In the genomic region with DNA sequence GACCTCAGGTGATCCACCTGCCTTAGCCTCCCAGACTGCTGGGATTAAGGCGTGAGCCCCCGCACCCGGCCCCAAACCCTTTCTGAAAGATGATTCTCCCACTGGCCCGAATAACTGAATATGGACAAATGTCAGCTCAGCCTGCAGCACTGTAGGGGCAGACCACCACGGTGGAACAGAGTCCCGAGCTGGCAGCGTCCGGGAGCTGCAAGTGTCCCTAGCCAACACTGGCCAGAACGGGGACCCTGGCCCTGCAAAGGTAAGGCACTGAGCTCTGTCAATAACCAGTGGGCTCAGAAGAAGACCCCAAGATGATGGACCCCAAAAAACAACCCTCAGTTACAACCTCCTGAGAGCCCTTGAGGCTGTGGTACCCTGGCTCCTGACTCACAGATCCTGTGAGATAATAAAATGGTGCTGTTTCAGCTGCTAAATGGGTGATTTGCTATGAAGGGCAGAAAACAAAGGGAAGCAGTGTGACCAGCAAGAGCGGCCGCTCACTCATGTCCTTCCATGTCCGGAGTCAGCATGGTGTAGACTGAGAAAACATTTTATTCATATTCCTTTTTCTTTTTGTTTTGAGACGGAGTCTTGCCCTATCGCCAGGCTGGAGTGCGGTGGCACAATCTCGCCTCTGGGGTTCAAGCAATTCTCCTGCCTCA, we compare ENCODE assay signal across 11 cellular contexts. TPM values are rescaled to one million over a fixed set of nuclear protein-coding genes. Genes with fewer than 3 reads are reported as not detected.
A peak's percentile ranks its signal among the peaks of the same experiment; 100 is the strongest.
DNase-seq lines count a peak whose midpoint lies in the region; ATAC-seq, FAIRE-seq and TF ChIP-seq lines count a peak whose summit lies in the region.
"Had no signal": no experiment of that assay in that cellular context is flagged by ENCODE, and none has a peak within 500 bp of the region (broad histone marks: within the 10 kb centered on the region; RNA-seq: fewer than 3 reads in every experiment).

No MANE protein-coding gene starts in this region.

- H3K79me2 ChIP-seq in GM23248 (ENCODE audit: insufficient read depth) (peaks cover 72% of the 10 kb centered on the region), keratinocyte (ENCODE audit: control insufficient read depth, insufficient read depth, low read length) (peaks cover 61% of the 10 kb centered on the region)

- no peak for ATAC-seq in HG02588 (IDR thresholded peaks at IDR 0.05; ENCODE audit: unreplicated experiment)
- ATAC-seq in HG03139 (IDR thresholded peaks at IDR 0.05; ENCODE audit: unreplicated experiment) = no peak

- no peaks in the 10 kb centered on the region for H3K9me2 ChIP-seq in GM23248 (ENCODE audit: insufficient read depth)

- no peak for TF ChIP-seq EP300 in tibial nerve (IDR thresholded peaks at IDR 0.05)

- peak overlapping the region; percentile 90 for H3K27ac ChIP-seq in 22Rv1
- no peak overlapping the region; the same call in 1 of the 2 replicates for H3K27ac ChIP-seq in GM23248
- peak overlapping the region; percentile 86 for H3K27ac ChIP-seq in keratinocyte (ENCODE audit: control insufficient read depth, insufficient read depth, low read length)
- peak overlapping the region in 1 of 4 donors; percentile 42 for H3K27ac ChIP-seq in tibial nerve
- H3K27ac ChIP-seq: uterus had no signal

- H3K4me3 ChIP-seq in GM23248 (peak overlapping the region; percentile 95), keratinocyte (ENCODE audit: control insufficient read depth in 2 of 3, extremely low read depth in 1 of 3, insufficient read depth in 2 of 3, low read depth in 1 of 3, low read length in 3 of 3) (no peak overlapping the region), tibial nerve (peak overlapping the region in 1 of 4 donors; percentile 75)

- POLR2A ChIA-PET in activated CD4-positive, alpha-beta memory T cell treated with anti-CD3 and anti-CD28 coated beads, Interleukin-2, amount 10 ng/mL, durations not matched to agents 7 days and 5 days (lab: Charles Lee) = interaction anchor here (0.9 to 2.9 kb wide), 20 partner anchors 8 to 384 kb away, joined by 3 to 16 read pairs (median 7); a partner anchor contains a TSS

- H3K27ac Mint-ChIP-seq in activated CD4-positive, alpha-beta memory T cell treated with anti-CD3 and anti-CD28 coated beads, Interleukin-2, amount 10 ng/mL, durations not matched to agents 7 days and 5 days = peak overlapping the region; percentile 99

- H3K4me1 ChIP-seq in GM23248 (ENCODE audit: insufficient read depth) = peaks cover 6% of the 10 kb centered on the region; the same call in 1 of the 2 replicates
- peaks cover 12% of the 10 kb centered on the region for H3K4me1 ChIP-seq in keratinocyte (ENCODE audit: control insufficient read depth, extremely low read depth, insufficient read depth, low read length)
- peaks cover 0 to 52% (median 34%) of the 10 kb centered on the region in 4 donors for H3K4me1 ChIP-seq in tibial nerve

- FAIRE-seq in keratinocyte (lab: Jason Lieb, UNC) = no peak

- WGBS in GM23248 (ENCODE audit: low coverage in 1 of 2, low lambda C conversion rate in 2 of 2, missing lambda C conversion rate in 2 of 2), 2 experiments = 92 to 93% methylated on average over 16 of the region's 16 CpGs
- 65 to 70% methylated on average over 16 of the region's 16 CpGs for WGBS in tibial nerve, 2 donors

- H3K9me3 ChIP-seq in GM23248 (ENCODE audit: low read depth) (no peaks in the 10 kb centered on the region), keratinocyte (ENCODE audit: control insufficient read depth, low read depth, low read length) (no peaks in the 10 kb centered on the region), tibial nerve (no peaks in the 10 kb centered on the region)
- H3K9me3 ChIP-seq: uterus had no signal

- peaks cover 31% of the 10 kb centered on the region for H3K36me3 Mint-ChIP-seq in activated CD4-positive, alpha-beta memory T cell treated with anti-CD3 and anti-CD28 coated beads, Interleukin-2, amount 10 ng/mL, durations not matched to agents 7 days and 5 days (ENCODE audit: low read depth)

- no peak for TF ChIP-seq POLR2A in tibial nerve (IDR thresholded peaks at IDR 0.05)

- H3K9ac ChIP-seq in GM23248 (peak overlapping the region; percentile 92), keratinocyte (ENCODE audit: control insufficient read depth, extremely low read depth, insufficient read depth, low read length) (no peak overlapping the region)

- DNase-seq in GM23248 = peak; percentile 20
- no peak for DNase-seq in activated CD4-positive, alpha-beta memory T cell treated with anti-CD3 and anti-CD28 coated beads, Interleukin-2, amount 10 ng/mL, durations not matched to agents 7 days and 5 days
- no peak for DNase-seq in keratinocyte (ENCODE audit: low read depth, low spot score)
- no peak for DNase-seq in stimulated activated CD4-positive, alpha-beta T cell treated with anti-CD3 and anti-CD28 coated beads, Interleukin-4, amount 100 ng/mL, for 24 hours
- no peak for DNase-seq in tibial nerve (ENCODE audit: low spot score in 2 of 2)
- DNase-seq: NCI-H187, uterus had no signal

- peak overlapping the region; percentile 98 for H3K4me3 Mint-ChIP-seq in activated CD4-positive, alpha-beta memory T cell treated with anti-CD3 and anti-CD28 coated beads, Interleukin-2, amount 10 ng/mL, durations not matched to agents 7 days and 5 days

- no peaks in the 10 kb centered on the region for H3K27me3 Mint-ChIP-seq in activated CD4-positive, alpha-beta memory T cell treated with anti-CD3 and anti-CD28 coated beads, Interleukin-2, amount 10 ng/mL, durations not matched to agents 7 days and 5 days

- no peaks in the 10 kb centered on the region for H3K27me3 ChIP-seq in GM23248 (replicated peaks; ENCODE audit: insufficient read depth)
- H3K27me3 ChIP-seq in keratinocyte (ENCODE audit: control insufficient read depth, extremely low read depth, insufficient read depth, low read length) = no peaks in the 10 kb centered on the region
- no peaks in the 10 kb centered on the region for H3K27me3 ChIP-seq in tibial nerve
- H3K27me3 ChIP-seq: uterus had no signal

- H4K20me1 ChIP-seq in GM23248 (ENCODE audit: insufficient read depth) (no peaks in the 10 kb centered on the region), keratinocyte (ENCODE audit: control insufficient read depth, extremely low read depth, insufficient read depth, low read length) (peaks cover 3% of the 10 kb centered on the region)

- CTCF ChIA-PET in activated CD4-positive, alpha-beta memory T cell treated with anti-CD3 and anti-CD28 coated beads, Interleukin-2, amount 10 ng/mL, durations not matched to agents 7 days and 5 days (lab: Charles Lee) = interaction anchor here (0.5 to 1.3 kb wide), 2 partner anchors 171 to 1158 kb away, joined by 3 to 4 read pairs; no protein-coding TSS in a partner anchor

- H3F3A ChIP-seq in GM23248 (ENCODE audit: insufficient read depth) = no peaks in the 10 kb centered on the region

- H3K4me2 ChIP-seq in GM23248 (ENCODE audit: unreplicated experiment) (peak overlapping the region; percentile 78), keratinocyte (ENCODE audit: control insufficient read depth, extremely low read depth, insufficient read depth, low read depth, low read length) (peak overlapping the region; percentile 95)

- H2AFZ ChIP-seq in GM23248 (no peak overlapping the region), keratinocyte (ENCODE audit: control insufficient read depth, low read length) (no peak overlapping the region)

- no peaks in the 10 kb centered on the region for H3K9me3 Mint-ChIP-seq in activated CD4-positive, alpha-beta memory T cell treated with anti-CD3 and anti-CD28 coated beads, Interleukin-2, amount 10 ng/mL, durations not matched to agents 7 days and 5 days

- dilution Hi-C loops in keratinocyte (cut with MboI; ENCODE audit: extremely low pct_ligation_motif_present, low sequenced_read_pairs) = no loop called here

- no peaks in the 10 kb centered on the region for H3K36me3 ChIP-seq in GM23248 (ENCODE audit: low read depth)
- H3K36me3 ChIP-seq in keratinocyte (ENCODE audit: control insufficient read depth in 2 of 2, extremely low read depth in 1 of 2, insufficient read depth in 2 of 2, low read length in 2 of 2) = peaks cover 9 to 16% of the 10 kb centered on the region in 2 experiments
- H3K36me3 ChIP-seq in tibial nerve = peaks cover 0 to 42% (median 8%) of the 10 kb centered on the region in 3 donors
- H3K36me3 ChIP-seq: uterus had no signal

- TF ChIP-seq CTCF in 22Rv1 (IDR thresholded peaks at IDR 0.05) (no peak), keratinocyte (optimal IDR thresholded peaks at IDR 0.05 in 1 of 3, IDR thresholded peaks at IDR 0.05 in 1 of 3, conservative IDR thresholded peaks at IDR 0.05 in 1 of 3; ENCODE audit: extremely low read depth in 1 of 3, insufficient read depth in 2 of 3, low read length in 3 of 3) (no peak), tibial nerve (IDR thresholded peaks at IDR 0.05) (no peak)

- H3K9me1 ChIP-seq in keratinocyte (ENCODE audit: control insufficient read depth, extremely low read depth, insufficient read depth, low read length) = no peaks in the 10 kb centered on the region

- in situ Hi-C loops in GM23248 (cut with MboI) = no loop called here

- peaks cover 56% of the 10 kb centered on the region for H3K4me1 Mint-ChIP-seq in activated CD4-positive, alpha-beta memory T cell treated with anti-CD3 and anti-CD28 coated beads, Interleukin-2, amount 10 ng/mL, durations not matched to agents 7 days and 5 days

RNA-seq across cellular contexts. Expression of a gene that starts 1.6 kb away (rescaled TPM):
- total RNA-seq in GM23248 (2014; rRNA removed; shearing (Covaris generic)) = 87.0 and 118 TPM in 2 replicates
- 91.4 and 102 TPM in 2 replicates for polyA plus RNA-seq in GM23248 (2016; fragmentation: Nextera tagmentation; extraction: Ambion mirVana)
- 100 to 1,000 TPM; 110 to 115 TPM for total RNA-seq in activated CD4-positive, alpha-beta memory T cell treated with anti-CD3 and anti-CD28 coated beads, Interleukin-2, amount 10 ng/mL, durations not matched to agents 7 days and 5 days
- polyA plus RNA-seq in keratinocyte = 206 to 275 TPM (median 243 TPM) in 3 replicates
- 19.2 TPM for polyA plus RNA-seq in keratinocyte (2011; ENCODE audit: low read depth)
- polyA plus RNA-seq in keratinocyte (2011; cell fraction: cytosol; rRNA removed) = 153 and 305 TPM in 2 replicates
- polyA plus RNA-seq in keratinocyte (2011; cell fraction: nucleus; rRNA removed) = 151 and 185 TPM in 2 replicates
- 109 and 224 TPM in 2 replicates for polyA plus RNA-seq in keratinocyte (2012; ENCODE audit: low replicate concordance)
- 26.8 to 62.6 TPM (median 29.6 TPM) in 3 replicates for polyA minus RNA-seq in keratinocyte
- 73.5 TPM for polyA minus RNA-seq in keratinocyte (2011; cell fraction: cytosol; rRNA and poly(A)+ RNA removed)
- polyA minus RNA-seq in keratinocyte (2011; cell fraction: nucleus; rRNA and poly(A)+ RNA removed) = 18.4 and 27.5 TPM in 2 replicates
- total RNA-seq in tibial nerve = 100 to 1,000 TPM in 2 of 4 donors, 10 to 100 TPM in 2; 54.1 to 167 (median 87.7) TPM

RNA-seq across cellular contexts. Expression of a gene that starts 1.7 kb away (rescaled TPM):
- 43.0 and 61.0 TPM in 2 replicates for total RNA-seq in GM23248 (2014; rRNA removed; shearing (Covaris generic))
- polyA plus RNA-seq in GM23248 (2016; fragmentation: Nextera tagmentation; extraction: Ambion mirVana) (38.6 and 38.9 TPM in 2 replicates), keratinocyte (9.3 to 20.9 TPM (median 13.5 TPM) in 3 replicates)
- 10 to 100 TPM; 58.9 to 68.2 TPM for total RNA-seq in activated CD4-positive, alpha-beta memory T cell treated with anti-CD3 and anti-CD28 coated beads, Interleukin-2, amount 10 ng/mL, durations not matched to agents 7 days and 5 days
- polyA plus RNA-seq in keratinocyte (2011; ENCODE audit: low read depth) = 3.8 TPM
- 3.4 and 5.5 TPM in 2 replicates for polyA plus RNA-seq in keratinocyte (2011; cell fraction: cytosol; rRNA removed)
- polyA plus RNA-seq in keratinocyte (2011; cell fraction: nucleus; rRNA removed) = 74.7 and 110 TPM in 2 replicates
- polyA plus RNA-seq in keratinocyte (2012; ENCODE audit: low replicate concordance) = 12.3 and 20.9 TPM in 2 replicates
- 8.5 to 19.2 TPM (median 9.7 TPM) in 3 replicates for polyA minus RNA-seq in keratinocyte
- 17.3 TPM for polyA minus RNA-seq in keratinocyte (2011; cell fraction: cytosol; rRNA and poly(A)+ RNA removed)
- polyA minus RNA-seq in keratinocyte (2011; cell fraction: nucleus; rRNA and poly(A)+ RNA removed) = 34.3 and 36.2 TPM in 2 replicates
- 10 to 100 TPM; 51.1 to 97.2 (median 77.7) TPM for total RNA-seq in tibial nerve

RNA-seq across cellular contexts. Expression of a gene that starts 18.9 kb away (rescaled TPM):
- total RNA-seq in GM23248 (2014; rRNA removed; shearing (Covaris generic)) = not detected in 2 replicates
- polyA plus RNA-seq in GM23248 (2016; fragmentation: Nextera tagmentation; extraction: Ambion mirVana) = not detected in 2 replicates
- under 1 TPM; 0.40 to 0.63 TPM for total RNA-seq in activated CD4-positive, alpha-beta memory T cell treated with anti-CD3 and anti-CD28 coated beads, Interleukin-2, amount 10 ng/mL, durations not matched to agents 7 days and 5 days
- not detected in 3 replicates for polyA plus RNA-seq in keratinocyte
- polyA plus RNA-seq in keratinocyte (2011; ENCODE audit: low read depth) = not detected
- polyA plus RNA-seq in keratinocyte (2011; cell fraction: cytosol; rRNA removed) = not detected in 2 replicates
- 0.05 TPM in 1 of 2 replicates, not detected in the other for polyA plus RNA-seq in keratinocyte (2011; cell fraction: nucleus; rRNA removed)
- 0.07 TPM in 1 of 2 replicates, not detected in the other for polyA plus RNA-seq in keratinocyte (2012; ENCODE audit: low replicate concordance)
- polyA minus RNA-seq in keratinocyte = not detected in 3 replicates
- polyA minus RNA-seq in keratinocyte (2011; cell fraction: cytosol; rRNA and poly(A)+ RNA removed) = not detected
- polyA minus RNA-seq in keratinocyte (2011; cell fraction: nucleus; rRNA and poly(A)+ RNA removed) = not detected in 2 replicates
- total RNA-seq in tibial nerve = under 1 TPM in 1 of 4 donors, not detected in 3; 0.39 TPM
- total RNA-seq: uterus had no signal

RNA-seq across cellular contexts. Expression of a gene that starts 33.2 kb away (rescaled TPM):
- total RNA-seq in GM23248 (2014; rRNA removed; shearing (Covaris generic)) = not detected in 2 replicates
- polyA plus RNA-seq in GM23248 (2016; fragmentation: Nextera tagmentation; extraction: Ambion mirVana) (0.28 TPM in 1 of 2 replicates, not detected in the other), keratinocyte (not detected in 3 replicates)
- not detected for total RNA-seq in activated CD4-positive, alpha-beta memory T cell treated with anti-CD3 and anti-CD28 coated beads, Interleukin-2, amount 10 ng/mL, durations not matched to agents 7 days and 5 days
- polyA plus RNA-seq in keratinocyte (2011; ENCODE audit: low read depth) = not detected
- polyA plus RNA-seq in keratinocyte (2011; cell fraction: cytosol; rRNA removed) = not detected in 2 replicates
- polyA plus RNA-seq in keratinocyte (2011; cell fraction: nucleus; rRNA removed) = not detected in 2 replicates
- polyA plus RNA-seq in keratinocyte (2012; ENCODE audit: low replicate concordance) = 0.17 and 0.39 TPM in 2 replicates
- not detected in 3 replicates for polyA minus RNA-seq in keratinocyte
- polyA minus RNA-seq in keratinocyte (2011; cell fraction: cytosol; rRNA and poly(A)+ RNA removed) = not detected
- polyA minus RNA-seq in keratinocyte (2011; cell fraction: nucleus; rRNA and poly(A)+ RNA removed) = not detected in 2 replicates
- total RNA-seq in tibial nerve = not detected
- total RNA-seq: T-helper 2 cell treated with Interferon-gamma antibody and Interleukin-4, amounts not matched to agents 100 ng/mL and 5 ng/mL, for 36 hours had no signal

RNA-seq across cellular contexts. Expression of a gene that starts 44.9 kb away (rescaled TPM):
- not detected in 2 replicates for total RNA-seq in GM23248 (2014; rRNA removed; shearing (Covaris generic))
- polyA plus RNA-seq in GM23248 (2016; fragmentation: Nextera tagmentation; extraction: Ambion mirVana) (0.19 TPM in 1 of 2 replicates, not detected in the other), keratinocyte (not detected in 3 replicates)
- total RNA-seq in activated CD4-positive, alpha-beta memory T cell treated with anti-CD3 and anti-CD28 coated beads, Interleukin-2, amount 10 ng/mL, durations not matched to agents 7 days and 5 days = under 1 TPM; 0.70 to 0.88 TPM
- not detected for polyA plus RNA-seq in keratinocyte (2011; ENCODE audit: low read depth)
- polyA plus RNA-seq in keratinocyte (2011; cell fraction: cytosol; rRNA removed) = not detected in 2 replicates
- polyA plus RNA-seq in keratinocyte (2011; cell fraction: nucleus; rRNA removed) = not detected in 2 replicates
- polyA plus RNA-seq in keratinocyte (2012; ENCODE audit: low replicate concordance) = 0.03 and 0.37 TPM in 2 replicates
- polyA minus RNA-seq in keratinocyte = not detected in 3 replicates
- polyA minus RNA-seq in keratinocyte (2011; cell fraction: cytosol; rRNA and poly(A)+ RNA removed) = not detected
- polyA minus RNA-seq in keratinocyte (2011; cell fraction: nucleus; rRNA and poly(A)+ RNA removed) = not detected in 2 replicates
- total RNA-seq in tibial nerve = 1 to 10 TPM in 2 of 4 donors, under 1 TPM in 2; 0.42 to 4.2 (median 2.2) TPM
